In genomic region chr6:63816979-63817436, GRCh38 we compare ENCODE assay signal across 8 cellular contexts.
DNase-seq lines count a peak whose midpoint lies in the region; ATAC-seq, FAIRE-seq and TF ChIP-seq lines count a peak whose summit lies in the region.

No MANE protein-coding gene starts in this region.

- ATAC-seq in SK-N-SH treated with all-trans-retinoic acid at 6 μM for 48 hours = peak; percentile 97

- TF ChIP-seq POLR2A in GM12892 (IDR thresholded peaks at IDR 0.05; ENCODE audit: low read depth, low read length) = no peak

- no peaks in the 10 kb centered on the region for H3K36me3 ChIP-seq in H7 (replicated peaks; ENCODE audit: control insufficient read depth, insufficient read depth, low read length)

- no peak overlapping the region for H3K4me3 ChIP-seq in H7 (ENCODE audit: insufficient read depth, low read depth, low read length)

- peak; percentile 48 for DNase-seq in Ammon's horn (ENCODE audit: low spot score)
- DNase-seq in H7 = peak; percentile 50
- DNase-seq in kidney glomerular epithelial cell (lab: John Stamatoyannopoulos, UW) = peak; percentile 17
- DNase-seq in GDM1 (lab: John Stamatoyannopoulos, UW) = no peak
- DNase-seq in RKO (ENCODE audit: low spot score) = no peak
- DNase-seq in GM12892 (ENCODE audit: insufficient read length) = no peak
- DNase-seq in SHP77 treated with DMSO at 0.1 percent for 48 hours (lab: John Stamatoyannopoulos, UW) = no peak

- no peak for FAIRE-seq in GM12892 (lab: Jason Lieb, UNC)

- no peaks in the 10 kb centered on the region for H3K27me3 ChIP-seq in H7 (ENCODE audit: control insufficient read depth, insufficient read depth, low read length)

TF ChIP-seq in SK-N-SH treated with all-trans-retinoic acid at 6 μM for 48 hours, 23 proteins besides CTCF, POLR2A, EP300 and RAD21:
- peak; percentile 98 for TF ChIP-seq TCF4 (CRISPR knock-in tag; IDR thresholded peaks at IDR 0.05; ENCODE audit: borderline replicate concordance)
- TF ChIP-seq ZNF70 (CRISPR knock-in tag; IDR thresholded peaks at IDR 0.05) = 0 out of 2 replicates have a peak, but pooled peaks have one; percentile 7
- peak; percentile 86 for TF ChIP-seq ISL1 (CRISPR knock-in tag; IDR thresholded peaks at IDR 0.05)
- peak; percentile 66; the same call in 1 of the 2 replicates for TF ChIP-seq GLIS3 (CRISPR knock-in tag; IDR thresholded peaks at IDR 0.05)
- TF ChIP-seq ZFP3 (CRISPR knock-in tag; IDR thresholded peaks at IDR 0.05) = no peak
- peak; percentile 63; the same call in 1 of the 2 replicates for TF ChIP-seq CSRNP3 (CRISPR knock-in tag; IDR thresholded peaks at IDR 0.05)
- TF ChIP-seq ESRRG (CRISPR knock-in tag; IDR thresholded peaks at IDR 0.05) = no peak; the same call in 1 of the 2 replicates
- peak; percentile 61 for TF ChIP-seq ZFP30 (CRISPR knock-in tag; IDR thresholded peaks at IDR 0.05)
- TF ChIP-seq SNAI2 (CRISPR knock-in tag; IDR thresholded peaks at IDR 0.05) = no peak
- TF ChIP-seq TSHZ2 (CRISPR knock-in tag; IDR thresholded peaks at IDR 0.05) = peak; percentile 97
- no peak for TF ChIP-seq ZNF8 (CRISPR knock-in tag; IDR thresholded peaks at IDR 0.05)
- TF ChIP-seq POU6F1 (CRISPR knock-in tag; IDR thresholded peaks at IDR 0.05; ENCODE audit: borderline replicate concordance, low read depth) = no peak

Comparison
In these comparisons a context has a peak if more than half of its experiments do, and no peak if none do; other contexts are left out.
1. DNase-seq: peak in Ammon's horn (single experiment), H7 (single experiment) and kidney glomerular epithelial cell (single experiment); none in GDM1 (single experiment), RKO (single experiment), GM12892 (single experiment) and SHP77 treated with DMSO at 0.1 percent for 48 hours (single experiment).